In the genomic region with DNA sequence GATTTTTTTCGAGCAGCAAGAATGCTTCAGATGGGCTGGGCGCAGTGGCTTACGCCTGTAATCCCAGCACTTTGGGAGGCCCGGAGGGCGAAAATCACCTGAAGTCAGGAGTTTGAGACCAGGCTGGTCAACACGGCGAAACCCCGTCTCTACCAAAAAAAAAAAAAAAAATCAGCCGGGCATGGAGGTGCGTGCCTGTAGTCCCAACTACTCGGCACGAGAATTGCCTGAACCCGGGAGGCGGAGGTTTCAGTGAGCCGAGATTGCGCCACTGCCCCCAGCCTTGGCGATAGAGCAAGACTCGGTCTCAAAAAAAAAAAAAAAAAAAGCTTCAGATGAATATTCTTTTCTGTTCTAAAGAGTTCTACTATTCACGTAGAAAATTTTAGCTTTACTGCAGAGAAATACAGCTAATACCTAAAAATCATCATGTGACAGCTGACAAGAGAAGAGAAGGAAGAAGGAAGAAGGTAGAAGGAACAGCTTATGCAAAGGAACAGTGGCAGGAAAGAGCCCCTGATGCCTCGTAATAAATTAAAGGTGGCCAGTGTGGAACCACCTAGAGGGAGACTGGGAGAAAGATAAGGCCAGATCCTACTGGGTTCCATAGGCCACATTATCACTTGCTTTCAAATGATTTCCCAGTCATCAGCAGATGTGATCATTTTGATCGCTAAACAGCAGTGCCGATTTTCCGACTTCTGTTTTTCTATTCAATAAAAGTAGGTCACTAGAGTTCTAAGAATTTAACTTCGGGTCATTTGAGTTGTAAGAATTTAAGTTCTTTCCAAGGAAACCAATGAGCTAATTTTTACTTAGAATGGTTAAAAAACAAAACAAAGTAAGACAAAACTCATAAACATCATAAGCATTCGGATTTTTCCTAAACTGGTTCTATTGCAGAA, we compare ENCODE assay signal across 8 cellular contexts. TPM values are rescaled to one million over a fixed set of nuclear protein-coding genes. Genes with fewer than 3 reads are reported as not detected.
DNase-seq lines count a peak whose midpoint lies in the region; ATAC-seq and TF ChIP-seq lines count a peak whose summit lies in the region.

No MANE protein-coding gene starts in this region.

- intact Hi-C loops in psoas muscle (cut with DNase I), result loop anchor here in 1 of 2 donors (5.0 kb wide), 1 partner anchor 71 kb away; a partner anchor contains a TSS

- H3K36me3 ChIP-seq in psoas muscle (ENCODE audit: insufficient read depth in 1 of 2, low read depth in 1 of 2), result no peaks in the 10 kb centered on the region

- ATAC-seq in psoas muscle, result no peak
- ATAC-seq in GM19395 (IDR thresholded peaks at IDR 0.05; ENCODE audit: unreplicated experiment), result no peak
- no peak for ATAC-seq in HG03039 (IDR thresholded peaks at IDR 0.05; ENCODE audit: unreplicated experiment)

- DNase-seq in GM12865 (ENCODE audit: low read depth) (peak; percentile 10), RKO (ENCODE audit: low spot score) (peak; percentile 44), fibroblast of mammary gland (ENCODE audit: low read depth) (no peak), psoas muscle (no peak), OCI-M2 (lab: John Stamatoyannopoulos, UW; ENCODE audit: unreplicated experiment) (no peak), GM13977 (ENCODE audit: low spot score) (no peak)

- H3K9me3 ChIP-seq in psoas muscle, result no peaks in the 10 kb centered on the region

- H3K4me1 ChIP-seq in psoas muscle, result peaks cover 15% of the 10 kb centered on the region

- H3K27ac ChIP-seq in psoas muscle, result peak overlapping the region; percentile 98

- no peaks in the 10 kb centered on the region for H3K27me3 ChIP-seq in psoas muscle (ENCODE audit: insufficient read depth in 3 of 3, low read length in 2 of 3)

- H3K4me3 ChIP-seq in GM12865 (ENCODE audit: low read depth, low read length), result peak overlapping the region; percentile 78
- H3K4me3 ChIP-seq in fibroblast of mammary gland (ENCODE audit: control insufficient read depth, low read depth, low read length), result peak overlapping the region; percentile 83
- peak overlapping the region; percentile 98 for H3K4me3 ChIP-seq in psoas muscle

- in situ Hi-C loops in GM13977 (cut with MboI; ENCODE audit: low pct_unique_long_range_greater_than_20kb, low sequenced_read_pairs, unreplicated experiment), result loop anchor here (10.0 to 25.0 kb wide), 2 partner anchors 164 to 411 kb away; no protein-coding TSS in a partner anchor

- WGBS in psoas muscle, 3 donors, result 80 to 83% (median 82%) methylated on average over 25 of the region's 25 CpGs

- TF ChIP-seq CTCF in GM12865 (IDR thresholded peaks at IDR 0.05; ENCODE audit: insufficient read depth, low read depth, low read length, missing control alignments), result no peak
- no peak for TF ChIP-seq CTCF in fibroblast of mammary gland (conservative IDR thresholded peaks at IDR 0.05; ENCODE audit: control insufficient read depth, insufficient read depth, low read depth, low read length)
- TF ChIP-seq CTCF in psoas muscle (IDR thresholded peaks at IDR 0.05), result no peak
- no peak for TF ChIP-seq CTCF in GM13977 (IDR thresholded peaks at IDR 0.05; ENCODE audit: extremely low read depth, insufficient read depth, missing control alignments)

RNA-seq across cellular contexts. Expression of a gene that starts 1.5 kb away (rescaled TPM):
- 1 to 10 TPM; 4.5 to 8.0 (median 5.6) TPM for total RNA-seq in psoas muscle
- 1 to 10 TPM; 3.7 to 5.5 (median 4.3) TPM for polyA plus RNA-seq in psoas muscle

Comparison
In these comparisons a context has a peak if more than half of its experiments do, and no peak if none do; other contexts are left out.
1. DNase-seq: peak in GM12865 (single experiment) and RKO (single experiment); none in fibroblast of mammary gland (single experiment), psoas muscle (0 of 2), OCI-M2 (single experiment) and GM13977 (single experiment).
2. Peak in every context shown above with its lines, with median percentiles within 50 percentile points of each other: H3K4me3 ChIP-seq.